8 cellular contexts compared by ENCODE assay signal in genomic region chr5:175968381-175968780, GRCh38. TPM values are rescaled to one million over a fixed set of nuclear protein-coding genes. Genes with fewer than 3 reads are reported as not detected.
DNase-seq lines count a peak whose midpoint lies in the region; ATAC-seq and TF ChIP-seq lines count a peak whose summit lies in the region.
"Not testable (repeated sequence)": the region's sequence is repeated elsewhere in the genome, so short reads cannot be mapped to it uniquely, and the experiment has no call there.

No MANE protein-coding gene starts in this region.

- not testable (repeated sequence) for H3K36me3 ChIP-seq in ascending aorta; cardiac muscle cell; subcutaneous abdominal adipose tissue (ENCODE audit: control insufficient read depth in 5 of 5, insufficient read depth in 5 of 5, low read length in 5 of 5)

- H3K9me3 Mint-ChIP-seq in naive thymus-derived CD8-positive, alpha-beta T cell = not testable (repeated sequence)

- intact Hi-C loops in ascending aorta (cut with DNase I) = not testable (repeated sequence)

- H3K27ac ChIP-seq in ascending aorta; cardiac muscle cell; subcutaneous abdominal adipose tissue (ENCODE audit: low read depth, low read length): not testable (repeated sequence)

- DNase-seq in GM12865 (ENCODE audit: low read depth); NB4 (ENCODE audit: low read depth); ascending aorta (ENCODE audit: low spot score in 2 of 2); cardiac muscle cell (ENCODE audit: low read depth in 1 of 2, low spot score in 1 of 2); naive thymus-derived CD8-positive, alpha-beta T cell: not testable (repeated sequence)

- not testable (repeated sequence) for TF ChIP-seq POLR2A in NB4 (IDR thresholded peaks at IDR 0.05; ENCODE audit: extremely low read depth, insufficient read length)

- TF ChIP-seq CTCF in GM12865 (IDR thresholded peaks at IDR 0.05; ENCODE audit: insufficient read depth, low read depth, low read length, missing control alignments); NB4 (IDR thresholded peaks at IDR 0.05; ENCODE audit: low read depth, low read length); ascending aorta (IDR thresholded peaks at IDR 0.05); cardiac muscle cell (IDR thresholded peaks at IDR 0.05; ENCODE audit: low read depth, low read length): not testable (repeated sequence)

- H3K36me3 Mint-ChIP-seq in naive thymus-derived CD8-positive, alpha-beta T cell = peaks cover 0 to 13% (median 0%) of the 10 kb centered on the region in 3 donors

- H3K4me3 Mint-ChIP-seq in naive thymus-derived CD8-positive, alpha-beta T cell = peak overlapping the region in 4 of 10 donors; percentile 22 to 92 (median 66)

- ATAC-seq in GM21447 (IDR thresholded peaks at IDR 0.05; ENCODE audit: unreplicated experiment) (peak; percentile 30), HG03045 (IDR thresholded peaks at IDR 0.05; ENCODE audit: unreplicated experiment) (peak; percentile 33)
- peak; percentile 12 to 20 for ATAC-seq in naive thymus-derived CD8-positive, alpha-beta T cell

- not testable (repeated sequence) for H3K9me3 ChIP-seq in ascending aorta; cardiac muscle cell (ENCODE audit: low read depth); subcutaneous abdominal adipose tissue (ENCODE audit: control insufficient read depth in 5 of 5, low read length in 5 of 5)

- not testable (repeated sequence) for H3K27me3 ChIP-seq in ascending aorta; cardiac muscle cell; subcutaneous abdominal adipose tissue (ENCODE audit: control insufficient read depth in 5 of 5, insufficient read depth in 4 of 5, low read length in 5 of 5)

- H3K4me1 ChIP-seq in ascending aorta; cardiac muscle cell (ENCODE audit: low read depth); subcutaneous abdominal adipose tissue (ENCODE audit: control insufficient read depth in 5 of 5, insufficient read depth in 5 of 5, low read length in 5 of 5): not testable (repeated sequence)

- H3K4me3 ChIP-seq in GM12865 (ENCODE audit: low read depth, low read length) (peak overlapping the region; percentile 33), NB4 (ENCODE audit: low read depth, low read length) (peak overlapping the region; percentile 36), ascending aorta (peak overlapping the region; percentile 91 to 93), cardiac muscle cell (peak overlapping the region; percentile 66), subcutaneous abdominal adipose tissue (ENCODE audit: low read depth in 1 of 5, low read length in 5 of 5) (peak overlapping the region in 3 of 5 donors; percentile 37 to 76 (median 66))

- H3K4me1 Mint-ChIP-seq in naive thymus-derived CD8-positive, alpha-beta T cell = not testable (repeated sequence)

- not testable (repeated sequence) for H3K9ac ChIP-seq in subcutaneous abdominal adipose tissue (ENCODE audit: low read length in 5 of 5)

- H3K27me3 Mint-ChIP-seq in naive thymus-derived CD8-positive, alpha-beta T cell = not testable (repeated sequence)

- peak overlapping the region in 2 of 10 donors; percentile 25 to 70 for H3K27ac Mint-ChIP-seq in naive thymus-derived CD8-positive, alpha-beta T cell

- POLR2A ChIA-PET in naive thymus-derived CD8-positive, alpha-beta T cell (lab: Charles Lee) = not testable (repeated sequence)

RNA-seq across cellular contexts. Expression of gene THOC3, which starts 0.3 kb away (rescaled TPM):
- total RNA-seq in ascending aorta (18.1 TPM), cardiac muscle cell (69.3 and 76.8 TPM in 2 replicates)
- 60.1 and 84.7 TPM in 2 replicates for polyA plus RNA-seq in cardiac muscle cell
- total RNA-seq in naive thymus-derived CD8-positive, alpha-beta T cell = 10 to 100 TPM; 45.6 to 49.7 TPM
- 100 to 1,000 TPM; 108 to 115 (median 112) TPM for polyA plus RNA-seq in naive thymus-derived CD8-positive, alpha-beta T cell

Comparison
In these comparisons a context has a peak if more than half of its experiments do, and no peak if none do; other contexts are left out.
1. H3K4me3 ChIP-seq: peak in every context shown above with its lines; median percentile 92 in ascending aorta; 66 in cardiac muscle cell; 66 in subcutaneous abdominal adipose tissue; 36 in NB4; 33 in GM12865.